ENCODE assay signal across 8 cellular contexts in the genomic region with DNA sequence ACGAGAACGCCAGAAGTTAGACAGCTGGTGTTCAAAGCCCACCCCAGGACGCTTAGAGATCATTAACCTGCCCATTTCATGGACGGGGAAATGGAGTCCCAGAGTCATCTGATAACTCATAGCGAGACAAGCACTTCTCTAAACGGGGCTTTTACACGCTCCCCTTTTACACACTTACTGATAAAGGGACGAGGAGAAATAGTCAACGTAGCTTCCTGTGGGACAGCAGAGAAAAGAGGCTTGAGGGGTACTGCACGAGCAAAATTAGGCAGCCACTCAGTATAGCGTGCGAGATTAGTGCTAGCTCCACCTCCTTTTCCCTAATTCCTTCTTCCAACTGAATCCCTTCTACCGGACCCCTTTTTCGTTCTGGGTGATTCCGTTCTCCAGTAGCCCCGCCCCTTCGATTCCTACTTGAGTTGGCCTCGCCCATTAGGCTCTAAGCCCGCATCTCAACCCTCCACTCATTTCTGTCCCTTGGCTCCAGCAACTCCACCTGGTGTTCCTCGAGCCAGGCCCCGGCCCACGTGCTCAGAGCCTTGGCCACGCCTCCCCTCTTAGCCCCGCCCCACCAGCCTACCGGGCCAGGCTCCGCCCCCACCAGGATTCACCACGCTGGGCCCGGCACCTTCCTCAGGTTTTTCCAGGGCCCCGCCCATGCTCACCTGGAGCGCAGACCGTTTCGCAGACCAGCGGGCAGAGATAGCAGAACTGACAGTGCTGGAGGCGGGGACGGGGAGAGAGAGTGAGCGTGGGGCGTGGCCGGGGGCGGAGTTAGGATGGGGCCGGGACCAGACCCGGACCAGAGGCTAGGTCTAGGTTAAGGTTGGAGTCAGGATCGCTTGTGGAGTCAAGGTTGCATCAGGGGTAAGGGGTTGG. TPM values are rescaled to one million over a fixed set of nuclear protein-coding genes. Genes with fewer than 3 reads are reported as not detected.
DNase-seq lines count a peak whose midpoint lies in the region; ATAC-seq and TF ChIP-seq lines count a peak whose summit lies in the region.

No MANE protein-coding gene starts in this region.

- WGBS in liver: 13% methylated on average over 42 of the region's 42 CpGs
- WGBS in thyroid gland, 2 donors: 8 to 10% methylated on average over 35 to 36 of the region's 42 CpGs

- peak in 1 of 2 donors; percentile 40 for TF ChIP-seq POLR2A in thyroid gland (IDR thresholded peaks at IDR 0.05)

- intact Hi-C loops in thyroid gland (cut with DNase I): loop anchor here (5.0 kb wide), 2 partner anchors 34 to 46 kb away; a partner anchor contains a TSS

- H3K4me1 ChIP-seq in liver (ENCODE audit: control insufficient read depth in 4 of 4, insufficient read depth in 4 of 4, low read length in 3 of 4): peaks cover 0 to 29% (median 17%) of the 10 kb centered on the region in 4 donors
- H3K4me1 ChIP-seq in thyroid gland: peaks cover 18 to 23% of the 10 kb centered on the region in 2 donors

- H3K36me3 ChIP-seq in liver (ENCODE audit: control insufficient read depth in 4 of 4, insufficient read depth in 3 of 4, low read depth in 1 of 4, low read length in 3 of 4): no peaks in the 10 kb centered on the region
- no peaks in the 10 kb centered on the region for H3K36me3 ChIP-seq in thyroid gland

- H3K27ac ChIP-seq in liver (ENCODE audit: low read depth in 1 of 2, low read length in 2 of 2) (peak overlapping the region; percentile 80 to 93), thyroid gland (peak overlapping the region; percentile 51 to 84 (median 83))

- DNase-seq in DMS114 treated with DMSO at 0.1 percent for 48 hours (lab: John Stamatoyannopoulos, UW; ENCODE audit: unreplicated experiment) (peak; percentile 19), LHCN-M2 (ENCODE audit: low read depth) (peak; percentile 34), SHP77 (lab: John Stamatoyannopoulos, UW) (peak; percentile 77 to 84), choroid plexus epithelial cell (ENCODE audit: low read depth) (peak; percentile 58), thyroid gland (peak; percentile 96 to 97), amniotic stem cell (lab: John Stamatoyannopoulos, UW) (no peak)

- TF ChIP-seq CTCF in choroid plexus epithelial cell (conservative IDR thresholded peaks at IDR 0.05; ENCODE audit: low read depth, low read length): no peak
- no peak for TF ChIP-seq CTCF in liver (IDR thresholded peaks at IDR 0.05; ENCODE audit: low read depth, low read length, missing input control)
- no peak for TF ChIP-seq CTCF in thyroid gland (IDR thresholded peaks at IDR 0.05)

- H3K4me3 ChIP-seq in choroid plexus epithelial cell (ENCODE audit: low read depth, low read length): no peak overlapping the region
- no peak overlapping the region for H3K4me3 ChIP-seq in liver (ENCODE audit: low read depth in 1 of 3, low read length in 3 of 3)
- H3K4me3 ChIP-seq in thyroid gland (replicated peaks in 1 of 3): peak overlapping the region in 1 of 3 donors; percentile 60

- ATAC-seq in HG02938 (IDR thresholded peaks at IDR 0.05; ENCODE audit: unreplicated experiment): no peak

- H3K27me3 ChIP-seq in liver (ENCODE audit: control insufficient read depth in 4 of 4, insufficient read depth in 4 of 4, low read length in 3 of 4) (no peaks in the 10 kb centered on the region), thyroid gland (no peaks in the 10 kb centered on the region)

- no peak overlapping the region for H3K9ac ChIP-seq in liver (ENCODE audit: low read depth in 1 of 2, low read length in 2 of 2)

- H3K9me3 ChIP-seq in liver (ENCODE audit: control insufficient read depth in 4 of 4, low read length in 3 of 4) (no peaks in the 10 kb centered on the region), thyroid gland (no peaks in the 10 kb centered on the region)

- TF ChIP-seq RAD21 in liver (IDR thresholded peaks at IDR 0.05): no peak

TF ChIP-seq in liver, 16 proteins besides CTCF, POLR2A, EP300 and RAD21:
- TF ChIP-seq GABPA (IDR thresholded peaks at IDR 0.05 in 1 of 2, conservative IDR thresholded peaks at IDR 0.05 in 1 of 2) (no peak), TAF1 (conservative IDR thresholded peaks at IDR 0.05) (no peak), FOXA2 (IDR thresholded peaks at IDR 0.05) (no peak), FOXA1 (IDR thresholded peaks at IDR 0.05) (no peak), YY1 (IDR thresholded peaks at IDR 0.05) (no peak), HNF4G (IDR thresholded peaks at IDR 0.05) (no peak), EGR1 (IDR thresholded peaks at IDR 0.05; ENCODE audit: low read depth in 2 of 2) (no peak), RXRA (IDR thresholded peaks at IDR 0.05) (no peak), JUND (IDR thresholded peaks at IDR 0.05) (no peak), HNF4A (conservative IDR thresholded peaks at IDR 0.05) (no peak), SP1 (IDR thresholded peaks at IDR 0.05) (no peak), NR2F2 (IDR thresholded peaks at IDR 0.05) (no peak)
- TF ChIP-seq, protein P1, sequence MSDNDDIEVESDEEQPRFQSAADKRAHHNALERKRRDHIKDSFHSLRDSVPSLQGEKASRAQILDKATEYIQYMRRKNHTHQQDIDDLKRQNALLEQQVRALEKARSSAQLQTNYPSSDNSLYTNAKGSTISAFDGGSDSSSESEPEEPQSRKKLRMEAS (IDR thresholded peaks at IDR 0.05): no peak
- TF ChIP-seq, protein P2, sequence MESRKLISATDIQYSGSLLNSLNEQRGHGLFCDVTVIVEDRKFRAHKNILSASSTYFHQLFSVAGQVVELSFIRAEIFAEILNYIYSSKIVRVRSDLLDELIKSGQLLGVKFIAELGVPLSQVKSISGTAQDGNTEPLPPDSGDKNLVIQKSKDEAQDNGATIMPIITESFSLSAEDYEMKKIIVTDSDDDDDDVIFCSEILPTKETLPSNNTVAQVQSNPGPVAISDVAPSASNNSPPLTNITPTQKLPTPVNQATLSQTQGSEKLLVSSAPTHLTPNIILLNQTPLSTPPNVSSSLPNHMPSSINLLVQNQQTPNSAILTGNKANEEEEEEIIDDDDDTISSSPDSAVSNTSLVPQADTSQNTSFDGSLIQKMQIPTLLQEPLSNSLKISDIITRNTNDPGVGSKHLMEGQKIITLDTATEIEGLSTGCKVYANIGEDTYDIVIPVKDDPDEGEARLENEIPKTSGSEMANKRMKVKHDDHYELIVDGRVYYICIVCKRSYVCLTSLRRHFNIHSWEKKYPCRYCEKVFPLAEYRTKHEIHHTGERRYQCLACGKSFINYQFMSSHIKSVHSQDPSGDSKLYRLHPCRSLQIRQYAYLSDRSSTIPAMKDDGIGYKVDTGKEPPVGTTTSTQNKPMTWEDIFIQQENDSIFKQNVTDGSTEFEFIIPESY (IDR thresholded peaks at IDR 0.05): no peak
- TF ChIP-seq, protein P3, sequence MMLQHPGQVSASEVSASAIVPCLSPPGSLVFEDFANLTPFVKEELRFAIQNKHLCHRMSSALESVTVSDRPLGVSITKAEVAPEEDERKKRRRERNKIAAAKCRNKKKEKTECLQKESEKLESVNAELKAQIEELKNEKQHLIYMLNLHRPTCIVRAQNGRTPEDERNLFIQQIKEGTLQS (IDR thresholded peaks at IDR 0.05): no peak
- TF ChIP-seq, protein P4, sequence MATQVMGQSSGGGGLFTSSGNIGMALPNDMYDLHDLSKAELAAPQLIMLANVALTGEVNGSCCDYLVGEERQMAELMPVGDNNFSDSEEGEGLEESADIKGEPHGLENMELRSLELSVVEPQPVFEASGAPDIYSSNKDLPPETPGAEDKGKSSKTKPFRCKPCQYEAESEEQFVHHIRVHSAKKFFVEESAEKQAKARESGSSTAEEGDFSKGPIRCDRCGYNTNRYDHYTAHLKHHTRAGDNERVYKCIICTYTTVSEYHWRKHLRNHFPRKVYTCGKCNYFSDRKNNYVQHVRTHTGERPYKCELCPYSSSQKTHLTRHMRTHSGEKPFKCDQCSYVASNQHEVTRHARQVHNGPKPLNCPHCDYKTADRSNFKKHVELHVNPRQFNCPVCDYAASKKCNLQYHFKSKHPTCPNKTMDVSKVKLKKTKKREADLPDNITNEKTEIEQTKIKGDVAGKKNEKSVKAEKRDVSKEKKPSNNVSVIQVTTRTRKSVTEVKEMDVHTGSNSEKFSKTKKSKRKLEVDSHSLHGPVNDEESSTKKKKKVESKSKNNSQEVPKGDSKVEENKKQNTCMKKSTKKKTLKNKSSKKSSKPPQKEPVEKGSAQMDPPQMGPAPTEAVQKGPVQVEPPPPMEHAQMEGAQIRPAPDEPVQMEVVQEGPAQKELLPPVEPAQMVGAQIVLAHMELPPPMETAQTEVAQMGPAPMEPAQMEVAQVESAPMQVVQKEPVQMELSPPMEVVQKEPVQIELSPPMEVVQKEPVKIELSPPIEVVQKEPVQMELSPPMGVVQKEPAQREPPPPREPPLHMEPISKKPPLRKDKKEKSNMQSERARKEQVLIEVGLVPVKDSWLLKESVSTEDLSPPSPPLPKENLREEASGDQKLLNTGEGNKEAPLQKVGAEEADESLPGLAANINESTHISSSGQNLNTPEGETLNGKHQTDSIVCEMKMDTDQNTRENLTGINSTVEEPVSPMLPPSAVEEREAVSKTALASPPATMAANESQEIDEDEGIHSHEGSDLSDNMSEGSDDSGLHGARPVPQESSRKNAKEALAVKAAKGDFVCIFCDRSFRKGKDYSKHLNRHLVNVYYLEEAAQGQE (IDR thresholded peaks at IDR 0.05): no peak

RNA-seq across cellular contexts. Expression of a gene that starts 3.6 kb away (rescaled TPM):
- 2.2 TPM in 1 of 2 replicates, not detected in the other for total RNA-seq in LHCN-M2 (2014; rRNA removed)
- polyA plus RNA-seq in LHCN-M2 (2012): 0.11 TPM
- 1 to 10 TPM; 1.2 TPM for total RNA-seq in liver
- polyA plus RNA-seq in liver: under 1 TPM; 0.25 to 0.51 TPM
- 1 to 10 TPM; 1.1 to 4.1 (median 2.1) TPM for total RNA-seq in thyroid gland

RNA-seq across cellular contexts. Expression of a gene that starts 6.0 kb away (rescaled TPM):
- total RNA-seq in LHCN-M2 (2014; rRNA removed): 13.9 and 14.2 TPM in 2 replicates
- polyA plus RNA-seq in LHCN-M2 (2012): 18.9 TPM
- 10 to 100 TPM in 1 of 2 donors, 1 to 10 TPM in 1; 8.1 to 11.0 TPM for total RNA-seq in liver
- 10 to 100 TPM; 15.4 to 31.2 TPM for polyA plus RNA-seq in liver
- total RNA-seq in thyroid gland: 10 to 100 TPM; 18.4 to 36.4 (median 26.1) TPM

RNA-seq across cellular contexts. Expression of a gene that starts 32.2 kb away (rescaled TPM):
- 7.9 and 9.8 TPM in 2 replicates for total RNA-seq in LHCN-M2 (2014; rRNA removed)
- 5.4 TPM for polyA plus RNA-seq in LHCN-M2 (2012)
- 1 to 10 TPM; 1.5 to 2.1 TPM for total RNA-seq in liver
- polyA plus RNA-seq in liver: 1 to 10 TPM; 2.6 to 4.6 TPM
- total RNA-seq in thyroid gland: 1 to 10 TPM; 4.6 to 7.4 (median 5.3) TPM

RNA-seq across cellular contexts. Expression of a gene that starts 32.6 kb away (rescaled TPM):
- 1.1 and 3.1 TPM in 2 replicates for total RNA-seq in LHCN-M2 (2014; rRNA removed)
- 1.0 TPM for polyA plus RNA-seq in LHCN-M2 (2012)
- 1 to 10 TPM in 1 of 2 donors, under 1 TPM in 1; 0.56 to 1.4 TPM for total RNA-seq in liver
- 1 to 10 TPM; 1.9 to 2.1 TPM for polyA plus RNA-seq in liver
- 10 to 100 TPM in 1 of 4 donors, 1 to 10 TPM in 3; 1.7 to 13.4 (median 6.1) TPM for total RNA-seq in thyroid gland

RNA-seq across cellular contexts. Expression of a gene that starts 37.4 kb away (rescaled TPM):
- 10.2 and 14.8 TPM in 2 replicates for total RNA-seq in LHCN-M2 (2014; rRNA removed)
- 17.5 TPM for polyA plus RNA-seq in LHCN-M2 (2012)
- 1 to 10 TPM; 2.2 to 3.8 TPM for total RNA-seq in liver
- polyA plus RNA-seq in liver: 1 to 10 TPM; 2.7 to 3.0 TPM
- 10 to 100 TPM; 10.5 to 17.7 (median 13.8) TPM for total RNA-seq in thyroid gland
